Comparison of ENCODE assay signal across 8 cellular contexts in genomic region chr5:180070726-180071417, GRCh38. TPM values are rescaled to one million over a fixed set of nuclear protein-coding genes. Genes with fewer than 3 reads are reported as not detected.
DNase-seq lines count a peak whose midpoint lies in the region; TF ChIP-seq lines count a peak whose summit lies in the region.

No MANE protein-coding gene starts in this region.

- H3K36me3 ChIP-seq in KOPT-K1 (ENCODE audit: insufficient read depth, low read length) (no peaks in the 10 kb centered on the region), WERI-Rb-1 (no peaks in the 10 kb centered on the region; the same call in 1 of the 2 replicates), esophagus (ENCODE audit: control insufficient read depth in 2 of 2, insufficient read depth in 2 of 2, low read length in 1 of 2) (no peaks in the 10 kb centered on the region), tibial nerve (no peaks in the 10 kb centered on the region)

- no peak for TF ChIP-seq POLR2A in tibial nerve (IDR thresholded peaks at IDR 0.05)

- H3K4me3 ChIP-seq in WERI-Rb-1 (ENCODE audit: low read depth, low read length), result peak overlapping the region; percentile 79
- peak overlapping the region; percentile 82 to 88 for H3K4me3 ChIP-seq in esophagus (ENCODE audit: low read depth in 1 of 2, low read length in 2 of 2)
- H3K4me3 ChIP-seq in mononuclear cell (ENCODE audit: low read length), result peak overlapping the region; percentile 72
- peak overlapping the region; percentile 73 to 95 (median 90) for H3K4me3 ChIP-seq in tibial nerve

- no peaks in the 10 kb centered on the region for H3K27me3 ChIP-seq in WERI-Rb-1 (ENCODE audit: insufficient read depth, low read depth, severe bottlenecking)
- H3K27me3 ChIP-seq in esophagus (ENCODE audit: control insufficient read depth in 1 of 2, insufficient read depth in 2 of 2, low read length in 2 of 2), result no peaks in the 10 kb centered on the region
- no peaks in the 10 kb centered on the region for H3K27me3 ChIP-seq in mononuclear cell (ENCODE audit: insufficient read depth, low read length)
- no peaks in the 10 kb centered on the region for H3K27me3 ChIP-seq in tibial nerve

- peaks cover 3% of the 10 kb centered on the region for H3K9me3 ChIP-seq in KOPT-K1 (ENCODE audit: insufficient read depth, low read length, poor library complexity, severe bottlenecking)
- H3K9me3 ChIP-seq in WERI-Rb-1 (ENCODE audit: severe bottlenecking), result peaks cover 8% of the 10 kb centered on the region
- peaks cover 0 to 3% of the 10 kb centered on the region in 2 donors for H3K9me3 ChIP-seq in esophagus (ENCODE audit: control insufficient read depth in 2 of 2, insufficient read depth in 1 of 2, low read depth in 1 of 2, low read length in 1 of 2)
- H3K9me3 ChIP-seq in mononuclear cell (ENCODE audit: low read depth, low read length), result no peaks in the 10 kb centered on the region
- H3K9me3 ChIP-seq in tibial nerve, result peaks cover 0 to 5% (median 0%) of the 10 kb centered on the region in 4 donors

- H3K27ac ChIP-seq in KOPT-K1 (ENCODE audit: low read depth, low read length, poor library complexity, severe bottlenecking) (peak overlapping the region; percentile 72), WERI-Rb-1 (peak overlapping the region; percentile 97), esophagus (ENCODE audit: low read depth in 2 of 2, low read length in 1 of 2) (peak overlapping the region; percentile 88 to 95), tibial nerve (peak overlapping the region; percentile 91 to 99 (median 96))

- no peak for TF ChIP-seq CTCF in WERI-Rb-1 (IDR thresholded peaks at IDR 0.05; ENCODE audit: low read depth, low read length)
- TF ChIP-seq CTCF in tibial nerve (IDR thresholded peaks at IDR 0.05), result no peak

- peaks cover 0 to 8% of the 10 kb centered on the region in 2 donors for H3K4me1 ChIP-seq in esophagus (ENCODE audit: control insufficient read depth in 2 of 2, insufficient read depth in 2 of 2, low read length in 1 of 2)
- H3K4me1 ChIP-seq in mononuclear cell (ENCODE audit: insufficient read depth, low read length), result peaks cover 56% of the 10 kb centered on the region
- H3K4me1 ChIP-seq in tibial nerve, result peaks cover 0 to 43% (median 22%) of the 10 kb centered on the region in 4 donors

- DNase-seq in NCI-H510A treated with DMSO at 0.1 percent for 48 hours (lab: John Stamatoyannopoulos, UW), result peak; percentile 3
- DNase-seq in NCI-H510A (lab: John Stamatoyannopoulos, UW), result no peak
- no peak for DNase-seq in WERI-Rb-1
- DNase-seq in tibial nerve (ENCODE audit: low spot score in 2 of 2), result peak in 1 of 2 donors; percentile 39
- no peak for DNase-seq in germinal center (ENCODE audit: low spot score)

- WGBS in esophagus, 2 donors, result 4 to 5% methylated on average over 33 of the region's 33 CpGs
- WGBS in tibial nerve, 2 donors, result 2% methylated on average over 18 to 29 of the region's 33 CpGs

- no peak for TF ChIP-seq EP300 in tibial nerve (IDR thresholded peaks at IDR 0.05)

RNA-seq across cellular contexts. Expression of gene RNF130, which starts 0.7 kb away (rescaled TPM):
- 10 to 100 TPM in 1 of 2 donors, 1 to 10 TPM in 1; 6.1 to 13.2 TPM for polyA plus RNA-seq in esophagus
- total RNA-seq in mononuclear cell (128 TPM), tibial nerve (100 to 1,000 TPM; 121 to 150 (median 143) TPM)
